Comparison of ENCODE assay signal across 18 cellular contexts in genomic region chr16:3769013-3769412, GRCh38. TPM values are rescaled to one million over a fixed set of nuclear protein-coding genes. Genes with fewer than 3 reads are reported as not detected.
DNase-seq lines count a peak whose midpoint lies in the region; ATAC-seq and TF ChIP-seq lines count a peak whose summit lies in the region.
"Had no signal": no experiment of that assay in that cellular context is flagged by ENCODE, and none has a peak within 500 bp of the region (broad histone marks: within the 10 kb centered on the region; RNA-seq: fewer than 3 reads in every experiment).

No MANE protein-coding gene starts in this region.

- H3K9me1 ChIP-seq in IMR-90 (ENCODE audit: insufficient read depth, low read length): peaks cover 13% of the 10 kb centered on the region

- H3K9me3 ChIP-seq in IMR-90 (ENCODE audit: control insufficient read depth, insufficient read depth, low read length) (no peaks in the 10 kb centered on the region), suprapubic skin (no peaks in the 10 kb centered on the region)
- H3K9me3 ChIP-seq: BLaER1 treated with 17β-estradiol and CSF1 and Interleukin-3, amounts not matched to agents 10 nM and 100 nM had no signal

- no peak overlapping the region for H2BK5ac ChIP-seq in IMR-90 (ENCODE audit: low read depth, low read length, poor library complexity, severe bottlenecking)

- H3K9ac ChIP-seq in IMR-90 (ENCODE audit: low read depth, low read length): no peak overlapping the region
- H3K9ac ChIP-seq: BLaER1 treated with 17β-estradiol and CSF1 and Interleukin-3, amounts not matched to agents 10 nM and 100 nM had no signal

- H3K27me3 ChIP-seq in IMR-90 (ENCODE audit: control insufficient read depth, insufficient read depth, low read length) (no peaks in the 10 kb centered on the region), suprapubic skin (no peaks in the 10 kb centered on the region)
- H3K27me3 ChIP-seq: BLaER1 treated with 17β-estradiol and CSF1 and Interleukin-3, amounts not matched to agents 10 nM and 100 nM had no signal

- TF ChIP-seq POLR2A in IMR-90 (IDR thresholded peaks at IDR 0.05; ENCODE audit: low read depth, low read length): no peak
- no peak for TF ChIP-seq POLR2A in suprapubic skin (IDR thresholded peaks at IDR 0.05)

- no peak overlapping the region for H2AK5ac ChIP-seq in IMR-90 (ENCODE audit: low read depth, low read length)

- peak overlapping the region; percentile 40 for H2AK9ac ChIP-seq in IMR-90 (replicated peaks; ENCODE audit: low read depth, low read length, poor library complexity)

- no peak overlapping the region for H3K4me2 ChIP-seq in IMR-90 (ENCODE audit: low read depth, low read length)
- H3K4me2 ChIP-seq: BLaER1 treated with 17β-estradiol and CSF1 and Interleukin-3, amounts not matched to agents 10 nM and 100 nM; GM23338 had no signal

- no peak overlapping the region for H4K8ac ChIP-seq in IMR-90 (ENCODE audit: low read depth in 2 of 2, low read length in 2 of 2)

- H3K27me3 Mint-ChIP-seq in activated naive CD4-positive, alpha-beta T cell treated with anti-CD3 and anti-CD28 coated beads, Interleukin-2, amount 10 ng/mL, durations not matched to agents 7 days and 5 days: no peaks in the 10 kb centered on the region
- H3K27me3 Mint-ChIP-seq: B cell; CD4-positive, CD25-positive, alpha-beta regulatory T cell had no signal

- no peaks in the 10 kb centered on the region for H3K9me3 Mint-ChIP-seq in activated naive CD4-positive, alpha-beta T cell treated with anti-CD3 and anti-CD28 coated beads, Interleukin-2, amount 10 ng/mL, durations not matched to agents 7 days and 5 days
- H3K9me3 Mint-ChIP-seq: CD4-positive, CD25-positive, alpha-beta regulatory T cell; CD8-positive, alpha-beta memory T cell; GM23338; HFFc6 had no signal

- H3K27ac Mint-ChIP-seq in activated naive CD4-positive, alpha-beta T cell treated with anti-CD3 and anti-CD28 coated beads, Interleukin-2, amount 10 ng/mL, durations not matched to agents 7 days and 5 days: peak overlapping the region; percentile 49
- H3K27ac Mint-ChIP-seq: CD4-positive, CD25-positive, alpha-beta regulatory T cell; GM23338; HFFc6 had no signal

- 100% methylated on average over 1 to 6 of the region's 12 CpGs for WGBS in IMR-90 (ENCODE audit: extremely low coverage in 2 of 2, insufficient read length in 1 of 2), 2 experiments
- WGBS in suprapubic skin: 99% methylated on average over 11 of the region's 12 CpGs

- H3K23ac ChIP-seq in IMR-90 (ENCODE audit: low read depth, low read length): no peak overlapping the region

- H3K36me3 ChIP-seq in IMR-90 (ENCODE audit: control insufficient read depth, insufficient read depth, low read length): peaks cover 60% of the 10 kb centered on the region
- peaks cover 91% of the 10 kb centered on the region for H3K36me3 ChIP-seq in suprapubic skin

- no peak for TF ChIP-seq EP300 in suprapubic skin (IDR thresholded peaks at IDR 0.05)

- H2BK20ac ChIP-seq in IMR-90 (ENCODE audit: low read depth, low read length): no peak overlapping the region

- H4K5ac ChIP-seq in IMR-90 (ENCODE audit: low read depth, low read length): no peak overlapping the region

- H3K56ac ChIP-seq in IMR-90 (ENCODE audit: extremely low read depth, insufficient read depth, low read length): no peak overlapping the region

- H4K91ac ChIP-seq in IMR-90 (ENCODE audit: insufficient read depth, low read depth, low read length): no peak overlapping the region

- H3K79me1 ChIP-seq in IMR-90 (ENCODE audit: low read depth in 1 of 2, low read length in 2 of 2): peaks cover 35 to 69% of the 10 kb centered on the region in 2 experiments; a peak in 3 of 4 replicates

- no peak for DNase-seq in activated naive CD4-positive, alpha-beta T cell treated with anti-CD3 and anti-CD28 coated beads, Interleukin-2, amount 10 ng/mL, durations not matched to agents 7 days and 5 days
- no peak for DNase-seq in activated naive CD4-positive, alpha-beta T cell treated with anti-CD3 and anti-CD28 coated beads, Interleukin-2, amount 50 U/mL, for 16 hours
- DNase-seq in IMR-90 (no peak), islet precursor cell (peak; percentile 38), DMS 273 treated with DMSO at 0.1 percent for 48 hours (lab: John Stamatoyannopoulos, UW) (no peak), suprapubic skin (ENCODE audit: low spot score in 2 of 2) (no peak)
- DNase-seq: CD4-positive, CD25-positive, alpha-beta regulatory T cell; CD8-positive, alpha-beta memory T cell; COR-L47; DMS79; GDM1; HFFc6 had no signal

- no peak for TF ChIP-seq CTCF in IMR-90 (conservative IDR thresholded peaks at IDR 0.05; ENCODE audit: low read depth, low read length)
- no peak for TF ChIP-seq CTCF in suprapubic skin (IDR thresholded peaks at IDR 0.05)

- no peak for TF ChIP-seq RAD21 in IMR-90 (IDR thresholded peaks at IDR 0.05; ENCODE audit: low read length)

- ATAC-seq in IMR-90 (ENCODE audit: low read depth) (no peak), GM21447 (IDR thresholded peaks at IDR 0.05; ENCODE audit: unreplicated experiment) (no peak)
- ATAC-seq: GM23338, HCT116 had no signal

- POLR2A ChIA-PET in IMR-90 (lab: Charles Lee; ENCODE audit: unreplicated experiment): no interaction called here

- peaks cover 3% of the 10 kb centered on the region for H3K4me1 ChIP-seq in IMR-90 (ENCODE audit: control insufficient read depth, insufficient read depth, low read length)
- peaks cover 9% of the 10 kb centered on the region for H3K4me1 ChIP-seq in suprapubic skin

- no peak overlapping the region for H3K18ac ChIP-seq in IMR-90 (ENCODE audit: low read depth, low read length)

- no peaks in the 10 kb centered on the region for H3K4me1 Mint-ChIP-seq in activated naive CD4-positive, alpha-beta T cell treated with anti-CD3 and anti-CD28 coated beads, Interleukin-2, amount 10 ng/mL, durations not matched to agents 7 days and 5 days
- H3K4me1 Mint-ChIP-seq: GM23338 had no signal

- no TSS peak for BruUV-seq in IMR-90 (replicated peaks; lab: Mats Ljungman, UMichigan)

- no peak overlapping the region for H3K4me3 ChIP-seq in IMR-90 (ENCODE audit: insufficient read depth, low read depth, low read length)
- no peak overlapping the region for H3K4me3 ChIP-seq in suprapubic skin
- H3K4me3 ChIP-seq: BLaER1 treated with 17β-estradiol and CSF1 and Interleukin-3, amounts not matched to agents 10 nM and 100 nM; GM23338 had no signal

- in situ Hi-C loops in IMR-90 (cut with MboI; ENCODE audit: low sequenced_read_pairs): no loop called here

- CTCF ChIA-PET in activated naive CD4-positive, alpha-beta T cell treated with anti-CD3 and anti-CD28 coated beads, Interleukin-2, amount 10 ng/mL, durations not matched to agents 7 days and 5 days (lab: Charles Lee): interaction anchor here (0.6 kb wide), 1 partner anchor 62 kb away, joined by 6 read pairs; no protein-coding TSS in a partner anchor
- CTCF ChIA-PET in IMR-90 (lab: Yijun Ruan, JAX): no interaction called here

- no peak overlapping the region for H2BK15ac ChIP-seq in IMR-90 (ENCODE audit: low read depth, low read length)

- dilution Hi-C loops in IMR-90 (cut with HindIII; ENCODE audit: low sequenced_read_pairs, unreplicated experiment): no loop called here

- intact Hi-C loops in IMR-90 (cut with micrococcal nuclease): no loop called here

- H3K36me3 Mint-ChIP-seq in activated naive CD4-positive, alpha-beta T cell treated with anti-CD3 and anti-CD28 coated beads, Interleukin-2, amount 10 ng/mL, durations not matched to agents 7 days and 5 days: peaks cover 68% of the 10 kb centered on the region

- H3K4ac ChIP-seq in IMR-90 (ENCODE audit: low read depth, low read length): no peak overlapping the region

- H3K27ac ChIP-seq in IMR-90 (ENCODE audit: insufficient read depth, low read length): no peak overlapping the region
- no peak overlapping the region for H3K27ac ChIP-seq in suprapubic skin
- H3K27ac ChIP-seq: BLaER1 treated with 17β-estradiol and CSF1 and Interleukin-3, amounts not matched to agents 10 nM and 100 nM; HL-60 had no signal

- H2AFZ ChIP-seq in IMR-90 (replicated peaks; ENCODE audit: low read length, poor library complexity): no peak overlapping the region
- H2AFZ ChIP-seq: GM23338 had no signal

- H2BK120ac ChIP-seq in IMR-90 (ENCODE audit: low read depth, low read length): no peak overlapping the region

- H4K20me1 ChIP-seq in IMR-90 (ENCODE audit: insufficient read depth, low read length): peaks cover 29% of the 10 kb centered on the region

- H3K14ac ChIP-seq in IMR-90 (replicated peaks; ENCODE audit: low read depth, low read length): no peak overlapping the region

- H3K4me3 Mint-ChIP-seq in activated naive CD4-positive, alpha-beta T cell treated with anti-CD3 and anti-CD28 coated beads, Interleukin-2, amount 10 ng/mL, durations not matched to agents 7 days and 5 days: no peak overlapping the region
- H3K4me3 Mint-ChIP-seq: B cell; CD4-positive, CD25-positive, alpha-beta regulatory T cell; CD8-positive, alpha-beta memory T cell; GM23338; HFFc6 had no signal

TF ChIP-seq in IMR-90, 13 proteins besides CTCF, POLR2A, EP300 and RAD21 (continues in another document):
- TF ChIP-seq, protein P1, sequence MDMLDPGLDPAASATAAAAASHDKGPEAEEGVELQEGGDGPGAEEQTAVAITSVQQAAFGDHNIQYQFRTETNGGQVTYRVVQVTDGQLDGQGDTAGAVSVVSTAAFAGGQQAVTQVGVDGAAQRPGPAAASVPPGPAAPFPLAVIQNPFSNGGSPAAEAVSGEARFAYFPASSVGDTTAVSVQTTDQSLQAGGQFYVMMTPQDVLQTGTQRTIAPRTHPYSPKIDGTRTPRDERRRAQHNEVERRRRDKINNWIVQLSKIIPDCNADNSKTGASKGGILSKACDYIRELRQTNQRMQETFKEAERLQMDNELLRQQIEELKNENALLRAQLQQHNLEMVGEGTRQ (IDR thresholded peaks at IDR 0.05; ENCODE audit: low read depth, low read length): no peak
- TF ChIP-seq CHD1 (IDR thresholded peaks at IDR 0.05; ENCODE audit: low read depth, low read length): no peak
- TF ChIP-seq MXI1 (IDR thresholded peaks at IDR 0.05; ENCODE audit: borderline replicate concordance, low read depth, low read length): no peak
- no peak for TF ChIP-seq CEBPB (IDR thresholded peaks at IDR 0.05; ENCODE audit: low read depth, low read length)
- no peak for TF ChIP-seq BHLHE40 (IDR thresholded peaks at IDR 0.05; ENCODE audit: low read depth, low read length)
- TF ChIP-seq NFE2L2 (IDR thresholded peaks at IDR 0.05; ENCODE audit: low read depth, low read length): no peak
- no peak for TF ChIP-seq FOS (IDR thresholded peaks at IDR 0.05; ENCODE audit: low read depth, low read length)
- no peak for TF ChIP-seq RCOR1 (IDR thresholded peaks at IDR 0.05; ENCODE audit: insufficient replicate concordance, low read length)
- TF ChIP-seq SMC3 (IDR thresholded peaks at IDR 0.05; ENCODE audit: low read depth, low read length): no peak
- TF ChIP-seq RFX5 (IDR thresholded peaks at IDR 0.05; ENCODE audit: low read depth, low read length): no peak
- no peak for TF ChIP-seq MAZ (IDR thresholded peaks at IDR 0.05; ENCODE audit: borderline replicate concordance, low read depth, low read length)
- no peak for TF ChIP-seq MAFK (IDR thresholded peaks at IDR 0.05; ENCODE audit: low read depth, low read length)

RNA-seq across cellular contexts. Expression of gene TRAP1, which starts 51.7 kb away (rescaled TPM):
- total RNA-seq in IMR-90 (2012; rRNA removed): 137 and 145 TPM in 2 replicates
- polyA plus RNA-seq in IMR-90 (2012; rRNA removed): 139 and 172 TPM in 2 replicates
- polyA plus RNA-seq in IMR-90 (2012; cell fraction: cytosol; rRNA removed): 90.5 and 90.6 TPM in 2 replicates
- polyA plus RNA-seq in IMR-90 (2012; cell fraction: nucleus; rRNA removed; ENCODE audit: low replicate concordance): 225 and 239 TPM in 2 replicates
- total RNA-seq in suprapubic skin: 100 to 1,000 TPM in 3 of 4 donors, 10 to 100 TPM in 1; 75.7 to 147 (median 116) TPM
